8 cellular contexts compared by ENCODE assay signal in the genomic region with DNA sequence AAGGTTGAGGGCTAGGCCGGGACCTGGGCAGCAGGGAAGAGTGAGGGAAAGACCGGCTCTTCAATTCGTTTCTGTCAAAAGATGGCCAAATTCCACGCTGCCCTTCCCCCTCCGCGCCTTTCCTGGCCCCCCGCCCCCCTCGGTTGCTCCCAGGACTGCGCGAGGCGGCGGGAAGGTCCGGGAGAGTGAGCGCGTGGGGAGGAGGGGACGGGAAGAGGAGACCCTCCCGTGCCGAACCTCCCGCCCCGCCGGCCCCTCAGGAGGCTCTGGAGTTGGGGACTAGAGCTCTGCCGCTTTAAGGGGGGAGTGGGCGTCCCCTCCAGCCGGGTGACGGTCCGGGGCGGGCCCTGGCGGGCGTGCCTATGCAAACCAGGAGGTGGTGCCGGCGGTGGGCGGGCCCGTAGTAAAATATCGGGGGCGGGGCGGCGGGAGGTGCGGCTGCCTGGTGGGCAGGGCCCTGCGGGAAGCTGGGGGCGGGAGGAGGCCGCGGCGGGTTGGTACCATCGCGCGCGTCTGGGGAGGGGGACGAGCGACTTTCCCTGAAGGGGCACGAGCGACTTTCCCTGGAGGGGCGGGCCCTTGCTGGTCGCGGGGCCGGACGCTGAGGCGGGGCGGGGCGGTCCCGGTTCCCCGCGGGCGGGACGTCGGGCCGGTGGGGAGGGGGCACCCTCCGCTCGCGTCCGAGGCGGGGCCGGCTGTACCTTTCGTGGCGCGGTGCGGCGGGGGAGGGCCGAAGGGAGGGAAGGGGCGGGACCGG. TPM values are rescaled to one million over a fixed set of nuclear protein-coding genes. Genes with fewer than 3 reads are reported as not detected.
A peak's percentile ranks its signal among the peaks of the same experiment; 100 is the strongest.
DNase-seq lines count a peak whose midpoint lies in the region; ATAC-seq, FAIRE-seq and TF ChIP-seq lines count a peak whose summit lies in the region.

No MANE protein-coding gene starts in this region.

- H3K4me2 ChIP-seq in astrocyte (ENCODE audit: low read length): peak overlapping the region; percentile 97

- H3K27ac ChIP-seq in astrocyte (ENCODE audit: low read depth, low read length) (peak overlapping the region; percentile 58), rectal smooth muscle tissue (ENCODE audit: low read depth, low read length) (peak overlapping the region; percentile 78), vagina (peak overlapping the region; percentile 91)

- TF ChIP-seq CTCF in astrocyte (IDR thresholded peaks at IDR 0.05; ENCODE audit: insufficient read depth, low read depth, low read length) (no peak), vagina (IDR thresholded peaks at IDR 0.05) (no peak)

- H3K4me1 Mint-ChIP-seq in astrocyte (ENCODE audit: low read depth, unreplicated experiment): peaks cover 20% of the 10 kb centered on the region

- H2AFZ ChIP-seq in astrocyte (ENCODE audit: low read depth, low read length): peak overlapping the region; percentile 88

- H3K9me3 Mint-ChIP-seq in astrocyte (ENCODE audit: unreplicated experiment): no peaks in the 10 kb centered on the region

- peak overlapping the region; percentile 85 for H3K27ac Mint-ChIP-seq in astrocyte (ENCODE audit: unreplicated experiment)

- peaks cover 31% of the 10 kb centered on the region for H4K20me1 ChIP-seq in astrocyte (ENCODE audit: insufficient read depth, low read length)

- H3K36me3 ChIP-seq in astrocyte (ENCODE audit: insufficient read depth, low read length) (peaks cover under 1% of the 10 kb centered on the region), rectal smooth muscle tissue (ENCODE audit: control insufficient read depth, insufficient read depth, low read length) (no peaks in the 10 kb centered on the region), vagina (no peaks in the 10 kb centered on the region)

- H3K4me3 ChIP-seq in astrocyte (ENCODE audit: insufficient read depth, low read depth, low read length): peak overlapping the region; percentile 85
- H3K4me3 ChIP-seq in rectal smooth muscle tissue (ENCODE audit: low read length): peak overlapping the region; percentile 81
- peak overlapping the region; percentile 71 to 89 for H3K4me3 ChIP-seq in vagina

- H3K9me3 ChIP-seq in astrocyte (ENCODE audit: insufficient read depth, low read depth, low read length): no peaks in the 10 kb centered on the region
- H3K9me3 ChIP-seq in vagina: no peaks in the 10 kb centered on the region

- peak in 1 of 2 donors; percentile 91 for TF ChIP-seq POLR2A in vagina (IDR thresholded peaks at IDR 0.05)

- intact Hi-C loops in vagina (cut with DNase I): loop anchor here (2.0 kb wide), 1 partner anchor 59 kb away; the partner anchor contains the start of gene BCL9

- H3K27me3 Mint-ChIP-seq in astrocyte (ENCODE audit: low read depth, unreplicated experiment): no peaks in the 10 kb centered on the region

- no peak for FAIRE-seq in astrocyte (lab: Jason Lieb, UNC)

- H3K4me3 Mint-ChIP-seq in astrocyte (ENCODE audit: unreplicated experiment): peak overlapping the region; percentile 86

- H3K79me2 ChIP-seq in astrocyte (ENCODE audit: insufficient read depth, low read length): peaks cover 40% of the 10 kb centered on the region

- H3K36me3 Mint-ChIP-seq in astrocyte (ENCODE audit: low read depth, unreplicated experiment): no peaks in the 10 kb centered on the region

- H3K9ac ChIP-seq in astrocyte (ENCODE audit: low read length): peak overlapping the region; percentile 84
- peak overlapping the region; percentile 46 for H3K9ac ChIP-seq in rectal smooth muscle tissue (ENCODE audit: low read length)

- H3K27me3 ChIP-seq in astrocyte (ENCODE audit: insufficient read depth, low read length) (no peaks in the 10 kb centered on the region), rectal smooth muscle tissue (ENCODE audit: control insufficient read depth, insufficient read depth, low read length) (no peaks in the 10 kb centered on the region), vagina (no peaks in the 10 kb centered on the region)

- peak; percentile 98 for DNase-seq in NCI-H187 treated with DMSO at 0.1 percent for 48 hours (lab: John Stamatoyannopoulos, UW)
- DNase-seq in T-helper 22 cell (ENCODE audit: low read depth): peak; percentile 94
- DNase-seq in astrocyte (ENCODE audit: low read depth): peak; percentile 91
- DNase-seq in hepatic stellate cell (ENCODE audit: low spot score): peak; percentile 91
- DNase-seq in vagina (ENCODE audit: extremely low spot score in 2 of 2): peak in 1 of 2 donors; percentile 97

- H3K4me1 ChIP-seq in astrocyte (ENCODE audit: insufficient read depth, low read length): peaks cover 17% of the 10 kb centered on the region
- H3K4me1 ChIP-seq in rectal smooth muscle tissue (ENCODE audit: control insufficient read depth, insufficient read depth, low read length): peaks cover 8% of the 10 kb centered on the region
- peaks cover 22% of the 10 kb centered on the region for H3K4me1 ChIP-seq in vagina

- ATAC-seq in GM18502 (IDR thresholded peaks at IDR 0.05; ENCODE audit: poor library complexity, unreplicated experiment) (peak; percentile 81), HG02970 (IDR thresholded peaks at IDR 0.05; ENCODE audit: low FRiP score, unreplicated experiment) (peak; percentile 84)

RNA-seq across cellular contexts. Expression of gene BCL9, which starts 58.2 kb away (rescaled TPM):
- total RNA-seq in astrocyte (30.0 and 30.5 TPM in 2 replicates), vagina (16.5 TPM)
